ENCODE assay signal across 16 cellular contexts in genomic region chr1:163273766-163274441, GRCh38.
"Had no signal": no experiment of that assay in that cellular context is flagged by ENCODE, and none has a peak within 500 bp of the region (broad histone marks: within the 10 kb centered on the region; RNA-seq: fewer than 3 reads in every experiment).

No MANE protein-coding gene starts in this region.

- H3K4me1 ChIP-seq: foreskin keratinocyte, uterus had no signal

- H3K4me3 Mint-ChIP-seq: activated naive CD4-positive, alpha-beta T cell treated with anti-CD3 and anti-CD28 coated beads, Interleukin-2, amount 50 U/mL, for 24 hours; natural killer cell had no signal

- H3K27ac Mint-ChIP-seq: activated naive CD4-positive, alpha-beta T cell treated with anti-CD3 and anti-CD28 coated beads, Interleukin-2, amount 50 U/mL, for 24 hours; natural killer cell had no signal

- H3K36me3 ChIP-seq: tibial artery, uterus had no signal

- H3K4me3 ChIP-seq: skin epidermis, tibial artery, uterus had no signal

- H3K27me3 ChIP-seq: foreskin keratinocyte, tibial artery, uterus had no signal

- H3K27ac ChIP-seq: foreskin keratinocyte, skin epidermis, tibial artery, uterus had no signal

- H3K27me3 Mint-ChIP-seq: activated naive CD4-positive, alpha-beta T cell treated with anti-CD3 and anti-CD28 coated beads, Interleukin-2, amount 50 U/mL, for 24 hours had no signal

- H3K4me1 Mint-ChIP-seq: activated naive CD4-positive, alpha-beta T cell treated with anti-CD3 and anti-CD28 coated beads, Interleukin-2, amount 50 U/mL, for 24 hours; natural killer cell had no signal

- DNase-seq: activated CD4-positive, alpha-beta T cell treated with anti-CD3 and anti-CD28 coated beads, Interleukin-2, amount 50 U/mL, for 48 hours; activated CD4-positive, CD25-positive, alpha-beta regulatory T cell treated with anti-CD3 and anti-CD28 coated beads, Interleukin-2, amount 50 U/mL, for 72 hours; activated effector memory CD4-positive, alpha-beta T cell treated with anti-CD3 and anti-CD28 coated beads, Interleukin-2, amount 50 U/mL, for 16 hours; foreskin keratinocyte; head of caudate nucleus; natural killer cell; stimulated activated CD4-positive, alpha-beta T cell treated with anti-CD3 and anti-CD28 coated beads, Interleukin-15, amount 100 ng/mL, for 24 hours; stimulated activated CD4-positive, alpha-beta T cell treated with anti-CD3 and anti-CD28 coated beads, Interleukin-4, amount 100 ng/mL, for 1 hour; stimulated activated naive CD4-positive, alpha-beta T cell; T-helper 1 cell; T1000; tibial artery; uterus had no signal

- ATAC-seq: foreskin keratinocyte, left lobe of liver, natural killer cell had no signal
